Comparison of ENCODE assay signal across 1 cellular context in the genomic region with DNA sequence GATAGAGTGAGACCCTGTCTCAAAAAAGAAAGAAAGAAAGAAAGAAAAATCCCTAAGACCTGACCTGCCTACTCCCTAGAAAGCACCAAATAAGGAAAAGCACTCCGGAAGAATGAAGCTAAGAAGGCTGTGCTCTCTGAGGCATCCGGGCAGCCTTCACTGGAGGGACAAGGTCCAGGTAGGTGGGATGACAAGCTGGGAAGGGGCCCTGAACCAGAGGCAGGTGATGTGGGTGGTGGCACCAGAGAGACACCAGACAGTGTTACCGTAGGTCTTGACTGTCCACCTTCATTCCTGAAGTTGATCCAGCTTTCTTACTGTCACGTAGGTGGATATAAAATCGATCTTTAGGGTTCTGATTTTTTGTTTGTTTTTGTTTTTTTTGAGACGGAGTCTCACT.
TF ChIP-seq lines count a peak whose summit lies in the region.

No MANE protein-coding gene starts in this region.

TF ChIP-seq in H1, 55 proteins besides CTCF, POLR2A, EP300 and RAD21:
- TF ChIP-seq CBX5 (IDR thresholded peaks at IDR 0.05; ENCODE audit: low read depth, low read length) (no peak), SAP30 (IDR thresholded peaks at IDR 0.05; ENCODE audit: insufficient read depth, insufficient replicate concordance, low read length) (no peak), CEBPB (IDR thresholded peaks at IDR 0.05; ENCODE audit: low read depth, low read length) (no peak), KDM1A (IDR thresholded peaks at IDR 0.05; ENCODE audit: borderline replicate concordance, low read length) (no peak), BRCA1 (IDR thresholded peaks at IDR 0.05; ENCODE audit: low read depth, low read length) (no peak), POU5F1 (IDR thresholded peaks at IDR 0.05; ENCODE audit: low read depth, low read length) (no peak), GABPA (IDR thresholded peaks at IDR 0.05; ENCODE audit: borderline replicate concordance, insufficient read depth, low read length) (no peak), CBX8 (IDR thresholded peaks at IDR 0.05; ENCODE audit: borderline replicate concordance, low read depth, low read length) (no peak), ATF3 (IDR thresholded peaks at IDR 0.05; ENCODE audit: insufficient read depth, low read depth, low read length) (no peak)
